In genomic region chr13:30181856-30182651, GRCh38 we compare ENCODE assay signal across 3 cellular contexts.
TF ChIP-seq lines count a peak whose summit lies in the region.

No MANE protein-coding gene starts in this region.

TF ChIP-seq in GM23338, 12 proteins besides CTCF, POLR2A, EP300 and RAD21 (continues in another document):
- TF ChIP-seq CREB1 (CRISPR knock-in tag; IDR thresholded peaks at IDR 0.05; ENCODE audit: low read depth) (no peak), ETS1 (IDR thresholded peaks at IDR 0.05) (no peak), ZNF114 (CRISPR knock-in tag; IDR thresholded peaks at IDR 0.05) (no peak), POLR2AphosphoS5 (IDR thresholded peaks at IDR 0.05; ENCODE audit: low read depth) (peak; percentile 37), ZNF331 (CRISPR knock-in tag; IDR thresholded peaks at IDR 0.05; ENCODE audit: low read depth) (no peak), REST (IDR thresholded peaks at IDR 0.05; ENCODE audit: unreplicated experiment) (no peak)

TF ChIP-seq in IMR-90, 13 proteins besides CTCF, POLR2A, EP300 and RAD21:
- TF ChIP-seq BHLHE40 (IDR thresholded peaks at IDR 0.05; ENCODE audit: low read depth, low read length): no peak
- no peak for TF ChIP-seq CHD1 (IDR thresholded peaks at IDR 0.05; ENCODE audit: low read depth, low read length)
- TF ChIP-seq NFE2L2 (IDR thresholded peaks at IDR 0.05; ENCODE audit: low read depth, low read length): no peak
- no peak for TF ChIP-seq MXI1 (IDR thresholded peaks at IDR 0.05; ENCODE audit: borderline replicate concordance, low read depth, low read length)
- TF ChIP-seq CEBPB (IDR thresholded peaks at IDR 0.05; ENCODE audit: low read depth, low read length): no peak
- TF ChIP-seq RCOR1 (IDR thresholded peaks at IDR 0.05; ENCODE audit: insufficient replicate concordance, low read length): no peak
- no peak for TF ChIP-seq ELK1 (IDR thresholded peaks at IDR 0.05; ENCODE audit: borderline replicate concordance, low read depth, low read length)
- TF ChIP-seq FOS (IDR thresholded peaks at IDR 0.05; ENCODE audit: low read depth, low read length): no peak
- TF ChIP-seq, protein P1, sequence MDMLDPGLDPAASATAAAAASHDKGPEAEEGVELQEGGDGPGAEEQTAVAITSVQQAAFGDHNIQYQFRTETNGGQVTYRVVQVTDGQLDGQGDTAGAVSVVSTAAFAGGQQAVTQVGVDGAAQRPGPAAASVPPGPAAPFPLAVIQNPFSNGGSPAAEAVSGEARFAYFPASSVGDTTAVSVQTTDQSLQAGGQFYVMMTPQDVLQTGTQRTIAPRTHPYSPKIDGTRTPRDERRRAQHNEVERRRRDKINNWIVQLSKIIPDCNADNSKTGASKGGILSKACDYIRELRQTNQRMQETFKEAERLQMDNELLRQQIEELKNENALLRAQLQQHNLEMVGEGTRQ (IDR thresholded peaks at IDR 0.05; ENCODE audit: low read depth, low read length): no peak
- no peak for TF ChIP-seq MAFK (IDR thresholded peaks at IDR 0.05; ENCODE audit: low read depth, low read length)
- no peak for TF ChIP-seq SMC3 (IDR thresholded peaks at IDR 0.05; ENCODE audit: low read depth, low read length)
- no peak for TF ChIP-seq RFX5 (IDR thresholded peaks at IDR 0.05; ENCODE audit: low read depth, low read length)
- no peak for TF ChIP-seq MAZ (IDR thresholded peaks at IDR 0.05; ENCODE audit: borderline replicate concordance, low read depth, low read length)

TF ChIP-seq in H1, 55 proteins besides CTCF, POLR2A, EP300 and RAD21:
- TF ChIP-seq TBP (IDR thresholded peaks at IDR 0.05; ENCODE audit: low read depth, low read length): peak; percentile 76
- peak; percentile 81; the same call in 1 of the 2 replicates for TF ChIP-seq GTF2F1 (IDR thresholded peaks at IDR 0.05; ENCODE audit: borderline replicate concordance, low read depth, low read length)
- no peak for TF ChIP-seq SP1 (IDR thresholded peaks at IDR 0.05; ENCODE audit: low read depth, low read length)
- TF ChIP-seq TAF7 (optimal IDR thresholded peaks at IDR 0.05; ENCODE audit: borderline replicate concordance, low read depth, low read length): peak; percentile 98
- peak; percentile 94 for TF ChIP-seq POLR2AphosphoS5 (IDR thresholded peaks at IDR 0.05; ENCODE audit: low read depth, low read length)
TF ChIP-seq in H1: peak in this region for 4.
